Comparison of ENCODE assay signal across 12 cellular contexts in the genomic region with DNA sequence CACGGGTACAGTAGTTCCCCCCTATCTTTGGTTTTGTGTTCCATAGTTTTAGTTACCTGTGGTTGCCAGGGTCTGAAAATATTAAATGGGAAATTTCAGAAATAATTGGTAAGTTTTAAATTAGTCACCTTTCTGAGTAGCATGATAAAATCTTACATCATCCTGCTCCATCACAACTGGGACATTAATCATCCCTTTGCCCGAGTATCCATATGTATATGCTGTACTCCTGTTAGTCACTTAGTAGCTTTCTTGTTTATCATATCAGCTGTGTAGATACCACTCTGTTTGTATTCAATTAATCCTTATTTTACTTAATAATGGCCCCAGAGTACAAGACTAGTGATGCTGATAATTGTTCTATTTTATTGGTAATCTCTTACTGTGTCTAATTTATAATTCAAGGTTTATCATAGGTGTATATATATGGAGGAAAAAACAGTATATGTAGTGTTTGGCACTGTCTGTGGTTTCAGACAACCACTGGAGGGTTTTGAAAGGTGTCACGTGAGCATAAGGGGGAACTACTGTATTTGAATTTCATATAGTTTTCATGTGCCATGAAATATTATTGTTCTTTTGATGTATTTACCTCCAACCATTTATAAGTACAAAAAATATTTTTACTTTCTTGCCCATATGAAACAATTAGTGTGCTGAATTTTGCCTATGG. TPM values are rescaled to one million over a fixed set of nuclear protein-coding genes. Genes with fewer than 3 reads are reported as not detected.
DNase-seq lines count a peak whose midpoint lies in the region; ATAC-seq and TF ChIP-seq lines count a peak whose summit lies in the region.
"Had no signal": no experiment of that assay in that cellular context is flagged by ENCODE, and none has a peak within 500 bp of the region (broad histone marks: within the 10 kb centered on the region; RNA-seq: fewer than 3 reads in every experiment).

No MANE protein-coding gene starts in this region.

- no peaks in the 10 kb centered on the region for H3K9me3 Mint-ChIP-seq in activated CD8-positive, alpha-beta T cell treated with anti-CD3 and anti-CD28 coated beads for 36 hours
- H3K9me3 Mint-ChIP-seq in type B pancreatic cell = no peaks in the 10 kb centered on the region

- DNase-seq in AG04450 (ENCODE audit: low read depth, low spot score) (peak; percentile 3), HCT116 (ENCODE audit: low read depth, low spot score) (peak; percentile 24), fibroblast of villous mesenchyme (ENCODE audit: low read depth) (peak; percentile 50), type B pancreatic cell (ENCODE audit: extremely low spot score, unreplicated experiment) (no peak), NCI-H2171 treated with DMSO at 0.1 percent for 48 hours (lab: John Stamatoyannopoulos, UW) (no peak), NCI-H2081 treated with DMSO at 0.1 percent for 48 hours (lab: John Stamatoyannopoulos, UW) (no peak), NCI-H510A (lab: John Stamatoyannopoulos, UW) (no peak)
- DNase-seq in activated CD8-positive, alpha-beta T cell treated with anti-CD3 and anti-CD28 coated beads for 36 hours = peak; percentile 22
- DNase-seq: DND-41, left cardiac atrium, NCI-H446 treated with DMSO at 0.1 percent for 48 hours, posterior cingulate gyrus had no signal

- no peak overlapping the region for H3K9ac ChIP-seq in HCT116 (ENCODE audit: low read length)

- H3K4me3 ChIP-seq in AG04450 (ENCODE audit: low read depth, low read length) (no peak overlapping the region), HCT116 (replicated peaks in 1 of 2; ENCODE audit: low read depth in 1 of 2, low read length in 2 of 2) (no peak overlapping the region), fibroblast of villous mesenchyme (ENCODE audit: low read depth, low read length) (no peak overlapping the region)

- no peak for ATAC-seq in HCT116
- peak; percentile 90 for ATAC-seq in activated CD8-positive, alpha-beta T cell treated with anti-CD3 and anti-CD28 coated beads for 36 hours
- ATAC-seq: left cardiac atrium had no signal

- TF ChIP-seq POLR2A in HCT116 (IDR thresholded peaks at IDR 0.05; ENCODE audit: borderline replicate concordance, extremely low read depth, insufficient read depth, insufficient read length) = no peak

- H3K9me2 ChIP-seq in HCT116 (ENCODE audit: insufficient read depth) = no peaks in the 10 kb centered on the region

- H3K4me1 Mint-ChIP-seq in activated CD8-positive, alpha-beta T cell treated with anti-CD3 and anti-CD28 coated beads for 36 hours (ENCODE audit: low read depth) = peaks cover 20% of the 10 kb centered on the region
- no peaks in the 10 kb centered on the region for H3K4me1 Mint-ChIP-seq in type B pancreatic cell (ENCODE audit: unreplicated experiment)

- CTCF ChIA-PET in AG04450 (lab: Charles Lee) = interaction anchor here (0.6 to 1.7 kb wide), 4 partner anchors 11 to 565 kb away, joined by 3 to 6 read pairs (median 4); no protein-coding TSS in a partner anchor
- CTCF ChIA-PET in HCT116 (lab: Charles Lee) = no interaction called here
- CTCF ChIA-PET in activated CD8-positive, alpha-beta T cell treated with anti-CD3 and anti-CD28 coated beads for 36 hours (lab: Charles Lee) = interaction anchor here (0.6 to 0.9 kb wide), 3 partner anchors 23 to 41 kb away, joined by 3 to 5 read pairs (median 4); a partner anchor contains a TSS

- H3K27ac ChIP-seq in AG04450 (ENCODE audit: low read depth, low read length) (no peak overlapping the region), HCT116 (ENCODE audit: low read depth, low read length) (no peak overlapping the region)

- no peak overlapping the region for H2AFZ ChIP-seq in HCT116 (ENCODE audit: low read depth, low read length, poor library complexity, severe bottlenecking)

- H3K9me3 ChIP-seq in AG04450 (ENCODE audit: control insufficient read depth, insufficient read depth, low read length) (no peaks in the 10 kb centered on the region), HCT116 (ENCODE audit: control insufficient read depth in 1 of 2, insufficient read depth in 1 of 2, low read depth in 1 of 2, low read length in 2 of 2) (no peaks in the 10 kb centered on the region)

- H3K27me3 ChIP-seq in AG04450 (ENCODE audit: control insufficient read depth, insufficient read depth, low read length) (no peaks in the 10 kb centered on the region), HCT116 (ENCODE audit: insufficient read depth, low read length) (no peaks in the 10 kb centered on the region)

- peak overlapping the region; percentile 84 for H3K27ac Mint-ChIP-seq in activated CD8-positive, alpha-beta T cell treated with anti-CD3 and anti-CD28 coated beads for 36 hours
- H3K27ac Mint-ChIP-seq in type B pancreatic cell = no peak overlapping the region

- H3K4me2 ChIP-seq in HCT116 (ENCODE audit: low read length) = no peak overlapping the region

- RAD21 ChIA-PET in HCT116 (lab: Charles Lee; ENCODE audit: low non-redundant PET in 1 of 2, low total read pairs in 2 of 2, uncharacterized antibody in 2 of 2, unreplicated experiment in 2 of 2) = no interaction called here

- peaks cover 94% of the 10 kb centered on the region for H3K79me2 ChIP-seq in HCT116 (ENCODE audit: insufficient read depth, low read length)

- POLR2A ChIA-PET in AG04450 (lab: Yijun Ruan, JAX) (interaction anchor here (0.7 to 0.8 kb wide), 2 partner anchors 14 to 23 kb away, joined by 3 to 4 read pairs; no protein-coding TSS in a partner anchor), HCT116 (lab: Charles Lee) (no interaction called here)
- POLR2A ChIA-PET in activated CD8-positive, alpha-beta T cell treated with anti-CD3 and anti-CD28 coated beads for 36 hours (lab: Charles Lee) = interaction anchor here (0.9 kb wide), 1 partner anchor 41 kb away, joined by 3 read pairs; a partner anchor contains a TSS

- no peak for TF ChIP-seq RAD21 in HCT116 (IDR thresholded peaks at IDR 0.05; ENCODE audit: low read depth)

- peaks cover 0 to 6% of the 10 kb centered on the region in 2 experiments; a peak in 1 of 4 replicates for H3K36me3 ChIP-seq in HCT116 (ENCODE audit: control insufficient read depth in 1 of 2, insufficient read depth in 2 of 2, low read length in 2 of 2)

- intact Hi-C loops in HCT116 (cut with micrococcal nuclease) = no loop called here
- intact Hi-C loops in activated CD8-positive, alpha-beta T cell treated with anti-CD3 and anti-CD28 coated beads for 36 hours (cut with micrococcal nuclease) = no loop called here

- H3K4me1 ChIP-seq in HCT116 (ENCODE audit: control insufficient read depth in 1 of 2, insufficient read depth in 2 of 2, low read length in 2 of 2) = no peaks in the 10 kb centered on the region; a peak in 1 of 4 replicates

- no peaks in the 10 kb centered on the region for H3K27me3 Mint-ChIP-seq in activated CD8-positive, alpha-beta T cell treated with anti-CD3 and anti-CD28 coated beads for 36 hours
- H3K27me3 Mint-ChIP-seq in type B pancreatic cell = no peaks in the 10 kb centered on the region

- H3K4me3 Mint-ChIP-seq in activated CD8-positive, alpha-beta T cell treated with anti-CD3 and anti-CD28 coated beads for 36 hours = no peak overlapping the region
- no peak overlapping the region for H3K4me3 Mint-ChIP-seq in type B pancreatic cell

- BruUV-seq in HCT116 (replicated peaks; lab: Mats Ljungman, UMichigan) = TSS peak; percentile 28

- peaks cover 8% of the 10 kb centered on the region; the same call in 1 of the 2 replicates for H4K20me1 ChIP-seq in HCT116 (ENCODE audit: insufficient read depth)

- TF ChIP-seq CTCF in AG04450 (IDR thresholded peaks at IDR 0.05; ENCODE audit: low read depth, low read length) = no peak
- TF ChIP-seq CTCF in HCT116 (IDR thresholded peaks at IDR 0.05 in 2 of 3, conservative IDR thresholded peaks at IDR 0.05 in 1 of 3; ENCODE audit: borderline replicate concordance in 1 of 3, insufficient read depth in 1 of 3, low read depth in 2 of 3, low read length in 2 of 3) = no peak
- TF ChIP-seq CTCF in activated CD8-positive, alpha-beta T cell treated with anti-CD3 and anti-CD28 coated beads for 36 hours (IDR thresholded peaks at IDR 0.05) = no peak
- no peak for TF ChIP-seq CTCF in fibroblast of villous mesenchyme (IDR thresholded peaks at IDR 0.05; ENCODE audit: insufficient read depth, low read depth, low read length)
- TF ChIP-seq CTCF in type B pancreatic cell (conservative IDR thresholded peaks at IDR 0.05) = no peak

- H3K36me3 Mint-ChIP-seq in activated CD8-positive, alpha-beta T cell treated with anti-CD3 and anti-CD28 coated beads for 36 hours (ENCODE audit: low read depth) = peaks cover 30% of the 10 kb centered on the region
- H3K36me3 Mint-ChIP-seq in type B pancreatic cell = peaks cover 34% of the 10 kb centered on the region

TF ChIP-seq in HCT116, 20 proteins besides CTCF, POLR2A, EP300 and RAD21:
- TF ChIP-seq, protein P1, sequence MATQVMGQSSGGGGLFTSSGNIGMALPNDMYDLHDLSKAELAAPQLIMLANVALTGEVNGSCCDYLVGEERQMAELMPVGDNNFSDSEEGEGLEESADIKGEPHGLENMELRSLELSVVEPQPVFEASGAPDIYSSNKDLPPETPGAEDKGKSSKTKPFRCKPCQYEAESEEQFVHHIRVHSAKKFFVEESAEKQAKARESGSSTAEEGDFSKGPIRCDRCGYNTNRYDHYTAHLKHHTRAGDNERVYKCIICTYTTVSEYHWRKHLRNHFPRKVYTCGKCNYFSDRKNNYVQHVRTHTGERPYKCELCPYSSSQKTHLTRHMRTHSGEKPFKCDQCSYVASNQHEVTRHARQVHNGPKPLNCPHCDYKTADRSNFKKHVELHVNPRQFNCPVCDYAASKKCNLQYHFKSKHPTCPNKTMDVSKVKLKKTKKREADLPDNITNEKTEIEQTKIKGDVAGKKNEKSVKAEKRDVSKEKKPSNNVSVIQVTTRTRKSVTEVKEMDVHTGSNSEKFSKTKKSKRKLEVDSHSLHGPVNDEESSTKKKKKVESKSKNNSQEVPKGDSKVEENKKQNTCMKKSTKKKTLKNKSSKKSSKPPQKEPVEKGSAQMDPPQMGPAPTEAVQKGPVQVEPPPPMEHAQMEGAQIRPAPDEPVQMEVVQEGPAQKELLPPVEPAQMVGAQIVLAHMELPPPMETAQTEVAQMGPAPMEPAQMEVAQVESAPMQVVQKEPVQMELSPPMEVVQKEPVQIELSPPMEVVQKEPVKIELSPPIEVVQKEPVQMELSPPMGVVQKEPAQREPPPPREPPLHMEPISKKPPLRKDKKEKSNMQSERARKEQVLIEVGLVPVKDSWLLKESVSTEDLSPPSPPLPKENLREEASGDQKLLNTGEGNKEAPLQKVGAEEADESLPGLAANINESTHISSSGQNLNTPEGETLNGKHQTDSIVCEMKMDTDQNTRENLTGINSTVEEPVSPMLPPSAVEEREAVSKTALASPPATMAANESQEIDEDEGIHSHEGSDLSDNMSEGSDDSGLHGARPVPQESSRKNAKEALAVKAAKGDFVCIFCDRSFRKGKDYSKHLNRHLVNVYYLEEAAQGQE (IDR thresholded peaks at IDR 0.05; ENCODE audit: low read depth) = no peak
- TF ChIP-seq EZH2 (IDR thresholded peaks at IDR 0.05) = no peak
TF ChIP-seq in HCT116: peak in this region for 0.

RNA-seq across cellular contexts. Expression of a gene that starts 41.4 kb away (rescaled TPM):
- 43.8 and 59.6 TPM in 2 replicates for polyA plus RNA-seq in AG04450 (2011; rRNA removed)
- 77.1 and 86.7 TPM in 2 replicates for polyA minus RNA-seq in AG04450 (2011; rRNA and poly(A)+ RNA removed)
- 56.0 TPM for total RNA-seq in HCT116 (2021; ENCODE audit: unreplicated experiment)
- polyA plus RNA-seq in HCT116 (2012) = 23.7 and 34.6 TPM in 2 replicates
- total RNA-seq in activated CD8-positive, alpha-beta T cell treated with anti-CD3 and anti-CD28 coated beads for 36 hours = 10 to 100 TPM; 74.3 to 75.1 TPM
- 49.3 and 57.9 TPM in 2 replicates for total RNA-seq in fibroblast of villous mesenchyme
- total RNA-seq in type B pancreatic cell (ENCODE audit: low replicate concordance) = 46.1 and 57.9 TPM in 2 replicates

Comparison
In these comparisons a context has a peak if more than half of its experiments do, and no peak if none do; other contexts are left out.
1. DNase-seq: peak in AG04450 (single experiment), HCT116 (single experiment), activated CD8-positive, alpha-beta T cell treated with anti-CD3 and anti-CD28 coated beads for 36 hours (single experiment) and fibroblast of villous mesenchyme (single experiment); none in type B pancreatic cell (single experiment), NCI-H2171 treated with DMSO at 0.1 percent for 48 hours (single experiment), NCI-H2081 treated with DMSO at 0.1 percent for 48 hours (single experiment) and NCI-H510A (single experiment).